Comparison of ENCODE assay signal across 10 cellular contexts in genomic region chr17:76561799-76562268, GRCh38. TPM values are rescaled to one million over a fixed set of nuclear protein-coding genes. Genes with fewer than 3 reads are reported as not detected.
DNase-seq lines count a peak whose midpoint lies in the region; ATAC-seq and TF ChIP-seq lines count a peak whose summit lies in the region.
"Had no signal": no experiment of that assay in that cellular context is flagged by ENCODE, and none has a peak within 500 bp of the region (broad histone marks: within the 10 kb centered on the region; RNA-seq: fewer than 3 reads in every experiment).

No MANE protein-coding gene starts in this region.

- ATAC-seq in activated T-cell treated with anti-CD3 and anti-CD28 coated beads, Interleukin-2, amount 50 U/mL, for 72 hours (replicated peaks in 1 of 2): no peak

- no peaks in the 10 kb centered on the region for H3K9me3 ChIP-seq in stomach

- H3K9me3 Mint-ChIP-seq in activated T-cell treated with anti-CD3 and anti-CD28 coated beads, Interleukin-2, amount 50 U/mL, for 72 hours: no peaks in the 10 kb centered on the region

- DNase-seq in activated T-cell treated with anti-CD3 and anti-CD28 coated beads, Interleukin-2, amount 50 U/mL, for 72 hours: no peak
- no peak for DNase-seq in activated T-cell treated with anti-CD3 and anti-CD28 coated beads, Interleukin-2, amount 50 U/mL, for 48 hours
- DNase-seq in fibroblast of peridontal ligament (ENCODE audit: extremely low read depth): peak; percentile 73
- DNase-seq in stomach: no peak
- no peak for DNase-seq in germinal center (ENCODE audit: low spot score)
- DNase-seq in stimulated activated CD4-positive, alpha-beta T cell treated with anti-CD3 and anti-CD28 coated beads, Interleukin-15, amount 100 ng/mL, for 24 hours: no peak
- no peak for DNase-seq in iPS-NIHi11 (ENCODE audit: low spot score)

- TF ChIP-seq POLR2A in stomach (IDR thresholded peaks at IDR 0.05): no peak

- WGBS in stomach, 5 donors: 46 to 57% (median 47%) methylated on average over 5 of the region's 5 CpGs

- H3K4me3 Mint-ChIP-seq in activated T-cell treated with anti-CD3 and anti-CD28 coated beads, Interleukin-2, amount 50 U/mL, for 72 hours: peak overlapping the region; percentile 99

- H3K36me3 ChIP-seq in stomach: peaks cover 11 to 51% (median 44%) of the 10 kb centered on the region in 4 donors

- H3K27ac ChIP-seq in stomach: peak overlapping the region in 4 of 5 donors; percentile 32 to 91 (median 64)

- peaks cover 87% of the 10 kb centered on the region for H3K4me1 Mint-ChIP-seq in activated T-cell treated with anti-CD3 and anti-CD28 coated beads, Interleukin-2, amount 50 U/mL, for 72 hours (ENCODE audit: low read depth)

- no peaks in the 10 kb centered on the region for H3K27me3 ChIP-seq in stomach

- intact Hi-C loops in stomach (cut with DNase I; ENCODE audit: low total_unique reads): no loop called here

- TF ChIP-seq CTCF in WI38 (IDR thresholded peaks at IDR 0.05; ENCODE audit: low read depth, low read length) (no peak), stomach (IDR thresholded peaks at IDR 0.05) (no peak)

- TF ChIP-seq EP300 in stomach (IDR thresholded peaks at IDR 0.05): no peak

- no peaks in the 10 kb centered on the region for H3K27me3 Mint-ChIP-seq in activated T-cell treated with anti-CD3 and anti-CD28 coated beads, Interleukin-2, amount 50 U/mL, for 72 hours (ENCODE audit: low read depth)

- peak overlapping the region; percentile 92 for H3K27ac Mint-ChIP-seq in activated T-cell treated with anti-CD3 and anti-CD28 coated beads, Interleukin-2, amount 50 U/mL, for 72 hours

- peaks cover 20 to 50% of the 10 kb centered on the region in 2 donors for H3K36me3 Mint-ChIP-seq in activated T-cell treated with anti-CD3 and anti-CD28 coated beads, Interleukin-2, amount 50 U/mL, for 72 hours (ENCODE audit: insufficient read depth in 2 of 2)

- peaks cover 39 to 70% (median 51%) of the 10 kb centered on the region in 4 donors for H3K4me1 ChIP-seq in stomach

- peak overlapping the region; percentile 29 for H3K4me3 ChIP-seq in WI38 (ENCODE audit: low read depth, low read length)
- no peak overlapping the region for H3K4me3 ChIP-seq in stomach

RNA-seq across cellular contexts. Expression of gene PRCD, which starts 22.0 kb away (rescaled TPM):
- total RNA-seq in activated T-cell treated with anti-CD3 and anti-CD28 coated beads, Interleukin-2, amount 50 U/mL, for 72 hours: 1 to 10 TPM; 1.1 to 1.5 TPM
- total RNA-seq in stomach: 1 to 10 TPM in 1 of 5 donors, under 1 TPM in 1, not detected in 3; 0.72 to 5.7 TPM
- polyA plus RNA-seq in stomach: 10 to 100 TPM in 1 of 3 donors, 1 to 10 TPM in 2; 3.6 to 12.2 (median 4.2) TPM
- total RNA-seq: kidney epithelial cell, NCI-H460 had no signal

RNA-seq across cellular contexts. Expression of gene ST6GALNAC2, which starts 23.8 kb away (rescaled TPM):
- total RNA-seq in activated T-cell treated with anti-CD3 and anti-CD28 coated beads, Interleukin-2, amount 50 U/mL, for 72 hours: 1 to 10 TPM; 1.0 to 1.2 TPM
- 10 to 100 TPM in 2 of 5 donors, 1 to 10 TPM in 3; 1.2 to 17.8 (median 3.6) TPM for total RNA-seq in stomach
- polyA plus RNA-seq in stomach: 10 to 100 TPM in 1 of 3 donors, 1 to 10 TPM in 2; 3.9 to 17.1 (median 5.5) TPM

RNA-seq across cellular contexts. Expression of gene CYGB, which starts 24.3 kb away (rescaled TPM):
- under 1 TPM in 1 of 2 donors, not detected in 1; 0.44 TPM for total RNA-seq in activated T-cell treated with anti-CD3 and anti-CD28 coated beads, Interleukin-2, amount 50 U/mL, for 72 hours
- 10 to 100 TPM in 3 of 5 donors, 1 to 10 TPM in 1, not detected in 1; 6.8 to 40.4 (median 28.4) TPM for total RNA-seq in stomach
- polyA plus RNA-seq in stomach: 100 to 1,000 TPM in 1 of 3 donors, 10 to 100 TPM in 1, 1 to 10 TPM in 1; 9.9 to 101 (median 65.1) TPM
